In genomic region chr22:49866134-49866533, GRCh38 we compare ENCODE assay signal across 1 cellular context.
A peak's percentile ranks its signal among the peaks of the same experiment; 100 is the strongest.
TF ChIP-seq lines count a peak whose summit lies in the region.

No MANE protein-coding gene starts in this region.

TF ChIP-seq in HEK293, 187 proteins besides CTCF, POLR2A, EP300 and RAD21 (continued from another document):
- TF ChIP-seq ZNF280D (tag by site-specific recombination; IDR thresholded peaks at IDR 0.05), result peak; percentile 69; the same call in 1 of the 2 replicates
TF ChIP-seq in HEK293: peak in this region for 5.
